In genomic region chr7:83201355-83201754, GRCh38 we compare ENCODE assay signal across 20 cellular contexts. TPM values are rescaled to one million over a fixed set of nuclear protein-coding genes. Genes with fewer than 3 reads are reported as not detected.
DNase-seq lines count a peak whose midpoint lies in the region; ATAC-seq, FAIRE-seq and TF ChIP-seq lines count a peak whose summit lies in the region.
"Had no signal": no experiment of that assay in that cellular context is flagged by ENCODE, and none has a peak within 500 bp of the region (broad histone marks: within the 10 kb centered on the region; RNA-seq: fewer than 3 reads in every experiment).

No MANE protein-coding gene starts in this region.

- DNase-seq in NCI-H69 (lab: John Stamatoyannopoulos, UW): peak; percentile 6
- DNase-seq in H1 (ENCODE audit: low read depth in 1 of 2, low spot score in 2 of 2): no peak
- peak; percentile 5 for DNase-seq in mesendoderm
- DNase-seq in urothelium cell line (ENCODE audit: low spot score): no peak
- DNase-seq in Peyer's patch: no peak
- DNase-seq in RPMI8226: no peak
- DNase-seq: CD8-positive, alpha-beta T cell; COR-L47; DMS153; DMS79 treated with DMSO at 0.1 percent for 48 hours; EL had no signal

- no peaks in the 10 kb centered on the region for H3K36me3 ChIP-seq in H1 (ENCODE audit: control insufficient read depth in 2 of 4, insufficient read depth in 4 of 4, low read length in 3 of 4)
- H3K36me3 ChIP-seq in mesendoderm (ENCODE audit: control insufficient read depth, insufficient read depth, low read length): no peaks in the 10 kb centered on the region
- no peaks in the 10 kb centered on the region for H3K36me3 ChIP-seq in Peyer's patch

- H3K9me3 ChIP-seq in H1 (ENCODE audit: insufficient read depth in 2 of 2, low read depth in 1 of 2, low read length in 1 of 2) (no peaks in the 10 kb centered on the region), Peyer's patch (no peaks in the 10 kb centered on the region)
- H3K9me3 ChIP-seq: A549 had no signal

- H3K4me1 ChIP-seq in H1 (replicated peaks in 1 of 4; ENCODE audit: control insufficient read depth in 3 of 4, insufficient read depth in 4 of 4, low read length in 3 of 4) (no peaks in the 10 kb centered on the region; a peak in 2 of 7 replicates), mesendoderm (ENCODE audit: control insufficient read depth, low read depth, low read length) (no peaks in the 10 kb centered on the region), Peyer's patch (no peaks in the 10 kb centered on the region)
- H3K4me1 ChIP-seq: A549 had no signal

- no peak for TF ChIP-seq CTCF in H1 (IDR thresholded peaks at IDR 0.05; ENCODE audit: control extremely low read depth in 1 of 3, insufficient read depth in 1 of 3, low read depth in 1 of 3, low read length in 3 of 3)
- TF ChIP-seq CTCF in Peyer's patch (IDR thresholded peaks at IDR 0.05): no peak

- H3K4me3 ChIP-seq in H1 (ENCODE audit: extremely low read depth in 1 of 4, insufficient read depth in 2 of 4, low read depth in 3 of 4, low read length in 4 of 4) (no peak overlapping the region), mesendoderm (ENCODE audit: low read length) (no peak overlapping the region), Peyer's patch (no peak overlapping the region)
- H3K4me3 ChIP-seq: A549 had no signal

- H3K79me2 ChIP-seq in H1 (ENCODE audit: control insufficient read depth in 1 of 2, insufficient read depth in 2 of 2, low read length in 2 of 2) (no peaks in the 10 kb centered on the region), mesendoderm (ENCODE audit: control insufficient read depth, insufficient read depth, low read length) (no peaks in the 10 kb centered on the region)

- no peaks in the 10 kb centered on the region for H3K23me2 ChIP-seq in H1 (ENCODE audit: low read depth, low read length)

- H2AFZ ChIP-seq in H1 (ENCODE audit: low read length): peak overlapping the region; percentile 68

- H3K14ac ChIP-seq in H1 (ENCODE audit: insufficient read length): no peak overlapping the region

- H3K9ac ChIP-seq in H1 (replicated peaks in 1 of 4; ENCODE audit: extremely low read depth in 1 of 4, low read depth in 3 of 4, low read length in 3 of 4): no peak overlapping the region
- no peak overlapping the region for H3K9ac ChIP-seq in mesendoderm (ENCODE audit: low read length)

- peak overlapping the region; percentile 75; the same call in 1 of the 2 replicates for H2BK20ac ChIP-seq in H1 (ENCODE audit: low read length)

- H4K91ac ChIP-seq in H1 (replicated peaks; ENCODE audit: insufficient read length, low read length): no peak overlapping the region

- H3K18ac ChIP-seq in H1 (ENCODE audit: extremely low read depth, low read length): no peak overlapping the region; the same call in 1 of the 2 replicates
- H3K18ac ChIP-seq in mesendoderm (ENCODE audit: low read length): no peak overlapping the region

- H3K56ac ChIP-seq in H1 (replicated peaks; ENCODE audit: insufficient read length, low read depth, low read length) (no peak overlapping the region), mesendoderm (ENCODE audit: low read length) (no peak overlapping the region)

- POLR2A ChIA-PET in H1 (lab: Charles Lee; ENCODE audit: partially characterized antibody): no interaction called here

- H2AK5ac ChIP-seq in H1 (ENCODE audit: low read depth, low read length): no peak overlapping the region
- H2AK5ac ChIP-seq in mesendoderm (ENCODE audit: low read length): no peak overlapping the region

- H3K27ac ChIP-seq in H1 (ENCODE audit: low read depth, low read length) (no peak overlapping the region), mesendoderm (ENCODE audit: low read depth, low read length) (no peak overlapping the region), Peyer's patch (no peak overlapping the region)
- H3K27ac ChIP-seq: A549 had no signal

- H4K8ac ChIP-seq in H1 (ENCODE audit: extremely low read depth, insufficient read depth, low read length) (no peak overlapping the region), mesendoderm (ENCODE audit: low read depth, low read length) (no peak overlapping the region)

- no peak for ATAC-seq in GM18867 (IDR thresholded peaks at IDR 0.05; ENCODE audit: unreplicated experiment)
- ATAC-seq: A549; CD8-positive, alpha-beta T cell; HCT116; HepG2 had no signal

- H2BK15ac ChIP-seq in H1 (ENCODE audit: low read length) (no peak overlapping the region), mesendoderm (replicated peaks; ENCODE audit: low read depth) (no peak overlapping the region)

- H4K5ac ChIP-seq in H1 (ENCODE audit: insufficient read length, low read depth, low read length) (no peak overlapping the region), mesendoderm (ENCODE audit: low read length) (no peak overlapping the region)

- H4K20me1 ChIP-seq in H1 (replicated peaks in 1 of 2; ENCODE audit: control insufficient read depth in 1 of 2, insufficient read depth in 2 of 2, low read length in 2 of 2): no peaks in the 10 kb centered on the region

- TF ChIP-seq POLR2A in H1 (IDR thresholded peaks at IDR 0.05; ENCODE audit: control extremely low read depth in 1 of 2, low read depth in 2 of 2, low read length in 2 of 2): no peak
- no peak for TF ChIP-seq POLR2A in Peyer's patch (IDR thresholded peaks at IDR 0.05)

- H3K4ac ChIP-seq in H1 (replicated peaks; ENCODE audit: insufficient read length, low read depth, low read length) (no peak overlapping the region), mesendoderm (ENCODE audit: low read depth, low read length) (no peak overlapping the region)

- 88% methylated on average over 1 of the region's 1 CpG; no CpG with 5 or more reads in 1 of the 2 experiments for WGBS in H1 (ENCODE audit: extremely low coverage in 1 of 2, insufficient coverage in 1 of 2, insufficient read length in 1 of 2, insufficient replicate concordance in 2 of 2, low coverage in 1 of 2, low lambda C conversion rate in 2 of 2, missing lambda C conversion rate in 1 of 2), 2 experiments
- WGBS in mesendoderm (ENCODE audit: extremely low coverage, insufficient coverage, low lambda C conversion rate): no CpG with 5 or more reads among the region's 1 CpG

- no peaks in the 10 kb centered on the region for H3K79me1 ChIP-seq in H1 (ENCODE audit: low read depth, low read length)
- no peaks in the 10 kb centered on the region for H3K79me1 ChIP-seq in mesendoderm (ENCODE audit: low read length)

- H3K4me2 ChIP-seq in H1 (ENCODE audit: insufficient read depth in 1 of 2, low read depth in 2 of 2, low read length in 2 of 2) (no peak overlapping the region), mesendoderm (ENCODE audit: low read length) (no peak overlapping the region)
- H3K4me2 ChIP-seq: A549 had no signal

- no peak for TF ChIP-seq EP300 in H1 (IDR thresholded peaks at IDR 0.05; ENCODE audit: borderline replicate concordance in 1 of 2, low read depth in 2 of 2, low read length in 2 of 2)

- H2BK120ac ChIP-seq in H1 (replicated peaks; ENCODE audit: low read depth, low read length) (peak overlapping the region; percentile 61), mesendoderm (ENCODE audit: low read depth, low read length) (no peak overlapping the region)

- H2BK5ac ChIP-seq in H1 (ENCODE audit: low read depth, low read length): no peak overlapping the region
- H2BK5ac ChIP-seq in mesendoderm (ENCODE audit: low read length): no peak overlapping the region

- H2BK12ac ChIP-seq in H1 (ENCODE audit: low read depth, low read length): peak overlapping the region; percentile 85; the same call in 1 of the 2 replicates

- no peak for TF ChIP-seq RAD21 in H1 (IDR thresholded peaks at IDR 0.05 in 1 of 2, conservative IDR thresholded peaks at IDR 0.05 in 1 of 2; ENCODE audit: low read depth in 2 of 2, low read length in 2 of 2)

- H3K23ac ChIP-seq in H1 (ENCODE audit: insufficient read length) (no peak overlapping the region), mesendoderm (ENCODE audit: low read length) (no peak overlapping the region)

- CTCF ChIA-PET in H1 (lab: Charles Lee; ENCODE audit: partially characterized antibody): interaction anchor here (0.8 kb wide), 1 partner anchor 9 kb away, joined by 3 read pairs; no protein-coding TSS in a partner anchor

- no peaks in the 10 kb centered on the region for H3K27me3 ChIP-seq in H1 (replicated peaks in 1 of 4; ENCODE audit: control insufficient read depth in 3 of 4, extremely low read depth in 1 of 4, insufficient read depth in 3 of 4, low read length in 3 of 4)
- H3K27me3 ChIP-seq in mesendoderm (ENCODE audit: insufficient read depth, low read length, poor library complexity): no peaks in the 10 kb centered on the region
- no peaks in the 10 kb centered on the region for H3K27me3 ChIP-seq in Peyer's patch

- FAIRE-seq in H1 (lab: Jason Lieb, UNC): no peak
- peak; percentile 13 for FAIRE-seq in urothelium cell line (lab: Jason Lieb, UNC)
- FAIRE-seq: A549, D721Med, G401.6, GM12891, HepG2, HTR-8/SVneo had no signal

TF ChIP-seq in H1, 55 proteins besides CTCF, POLR2A, EP300 and RAD21 (continues in another document):
- TF ChIP-seq KDM4A (IDR thresholded peaks at IDR 0.05; ENCODE audit: low read depth, low read length, severe bottlenecking): no peak

RNA-seq across cellular contexts. Expression of gene PCLO, which starts 38.7 kb away (rescaled TPM):
- total RNA-seq in H1 (2021; fragmentation: NEBNext Ultra II Directional; extraction: Animal tissue kit (Norgen Biotek cat#: 25700)): 3.2 and 3.7 TPM in 2 replicates
- 0.93 and 1.5 TPM in 2 replicates for polyA plus RNA-seq in H1 (2011; rRNA removed)
- 1.4 TPM for polyA plus RNA-seq in H1 (2011; cell fraction: cytosol; rRNA removed)
- 5.8 TPM for polyA plus RNA-seq in H1 (2011; cell fraction: nucleus; rRNA removed)
- 1.5 to 3.5 TPM (median 3.0 TPM) in 4 replicates for polyA plus RNA-seq in H1 (2012, experiment 1 of 2)
- polyA plus RNA-seq in H1 (2012, experiment 2 of 2): 0.09 TPM
- 1.8 TPM for polyA plus RNA-seq in H1 (2013, experiment 1 of 2)
- polyA plus RNA-seq in H1 (2013, experiment 2 of 2): 1.3 TPM
- polyA minus RNA-seq in H1 (2011; rRNA and poly(A)+ RNA removed): 3.5 and 4.4 TPM in 2 replicates
- 1.6 TPM for polyA minus RNA-seq in H1 (2011; cell fraction: cytosol; rRNA and poly(A)+ RNA removed)
- 10.8 TPM for polyA minus RNA-seq in H1 (2011; cell fraction: nucleus; rRNA and poly(A)+ RNA removed)
- 0.74 TPM for polyA plus RNA-seq in mesendoderm (2013, experiment 1 of 2)
- polyA plus RNA-seq in mesendoderm (2013, experiment 2 of 2): 0.57 TPM
- 10 to 100 TPM in 3 of 4 donors, 1 to 10 TPM in 1; 6.6 to 70.7 (median 33.9) TPM for total RNA-seq in Peyer's patch
- total RNA-seq: CD8-positive, alpha-beta T cell had no signal
- polyA plus RNA-seq: CD14-positive monocyte had no signal

Comparison
In these comparisons a context has a peak if more than half of its experiments do, and no peak if none do; other contexts are left out.
1. DNase-seq: peak in NCI-H69 (single experiment) and mesendoderm (single experiment); none in H1 (0 of 2), urothelium cell line (single experiment), Peyer's patch (0 of 3) and RPMI8226 (single experiment).